37 cellular contexts compared by ENCODE assay signal in the genomic region with DNA sequence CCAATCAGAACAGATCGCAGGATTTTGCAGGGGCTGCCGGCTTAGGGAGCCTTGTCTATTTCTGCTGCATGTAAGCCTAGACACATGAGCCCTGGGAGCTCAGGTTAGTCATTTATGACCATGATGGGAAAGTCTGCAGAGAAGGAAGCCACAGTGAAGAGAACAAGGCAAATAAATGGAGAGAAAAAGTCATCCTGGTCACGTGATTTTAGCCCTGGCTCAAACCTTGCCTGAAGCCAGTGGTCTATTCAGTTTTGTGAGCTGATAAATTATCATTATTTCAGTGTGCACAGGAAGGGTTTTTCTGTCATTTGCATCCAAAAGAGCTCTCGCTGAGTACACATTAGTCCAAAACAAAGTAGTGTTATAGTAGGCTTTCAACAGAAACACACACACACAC.
"Had no signal": no experiment of that assay in that cellular context is flagged by ENCODE, and none has a peak within 500 bp of the region (broad histone marks: within the 10 kb centered on the region; RNA-seq: fewer than 3 reads in every experiment).

No MANE protein-coding gene starts in this region.

- H3K27ac Mint-ChIP-seq: activated CD4-positive, alpha-beta memory T cell treated with anti-CD3 and anti-CD28 coated beads for 36 hours; activated CD4-positive, alpha-beta T cell treated with anti-CD3 and anti-CD28 coated beads for 36 hours; activated CD4-positive, alpha-beta T cell treated with anti-CD3 and anti-CD28 coated beads, Interleukin-2, amount 10 ng/mL, durations not matched to agents 24 days and 14 days; activated CD8-positive, alpha-beta memory T cell treated with anti-CD3 and anti-CD28 coated beads, Interleukin-2, amount 10 ng/mL, durations not matched to agents 7 days and 5 days; activated CD8-positive, alpha-beta T cell treated with anti-CD3 and anti-CD28 coated beads, Interleukin-2, amount 10 ng/mL, durations not matched to agents 7 days and 5 days; activated naive CD4-positive, alpha-beta T cell treated with anti-CD3 and anti-CD28 coated beads for 36 hours; activated naive CD4-positive, alpha-beta T cell treated with anti-CD3 and anti-CD28 coated beads, Interleukin-2, amount 50 U/mL, for 24 hours; activated naive CD8-positive, alpha-beta T cell treated with anti-CD3 and anti-CD28 coated beads for 36 hours; activated naive CD8-positive, alpha-beta T cell treated with anti-CD3 and anti-CD28 coated beads, Interleukin-2, amount 50 U/mL, for 24 hours; activated T-helper 1 cell treated with anti-CD3 and anti-CD28 coated beads, Interleukin-12 subunit alpha, Interleukin-12 subunit beta, Interleukin-2, Interleukin-4 antibody, amounts not matched to agents 30 ng/mL and 10 ng/mL and 1 ng/mL, durations not matched to agents 14 hours and 24 hours and 36 hours; activated T-helper 2 cell treated with anti-CD3 and anti-CD28 coated beads, Interferon-gamma antibody, Interleukin-2, Interleukin-4, amounts not matched to agents 10 μg/mL and 5 μg/mL and 100 μg/mL, durations not matched to agents 14 hours and 24 hours and 36 hours; effector memory CD8-positive, alpha-beta T cell; T-helper 17 cell; T-helper 2 cell treated with Interferon-gamma antibody and Interleukin-4, amounts not matched to agents 5 μg/mL and 100 μg/mL, for 36 hours had no signal

- FAIRE-seq: colon had no signal

- DNase-seq: activated CD4-positive, alpha-beta memory T cell treated with anti-CD3 and anti-CD28 coated beads for 36 hours; activated CD4-positive, alpha-beta T cell treated with anti-CD3 and anti-CD28 coated beads for 36 hours; activated CD4-positive, alpha-beta T cell treated with anti-CD3 and anti-CD28 coated beads, Interleukin-2, amount 10 ng/mL, durations not matched to agents 24 days and 14 days; activated CD4-positive, CD25-positive, alpha-beta regulatory T cell; activated CD4-positive, CD25-positive, alpha-beta regulatory T cell treated with anti-CD3 and anti-CD28 coated beads, Interleukin-2, amount 50 U/mL, for 72 hours; activated CD8-positive, alpha-beta memory T cell treated with anti-CD3 and anti-CD28 coated beads, Interleukin-2, amount 10 ng/mL, durations not matched to agents 7 days and 5 days; activated CD8-positive, alpha-beta memory T cell treated with anti-CD3 and anti-CD28 coated beads, Interleukin-2, amount 50 U/mL, for 4 hours; activated CD8-positive, alpha-beta T cell treated with anti-CD3 and anti-CD28 coated beads, Interleukin-2, amount 10 ng/mL, durations not matched to agents 7 days and 5 days; activated effector memory CD4-positive, alpha-beta T cell treated with anti-CD3 and anti-CD28 coated beads, Interleukin-2, amount 50 U/mL, for 16 hours; activated naive CD4-positive, alpha-beta T cell treated with anti-CD3 and anti-CD28 coated beads for 36 hours; activated naive CD8-positive, alpha-beta T cell treated with anti-CD3 and anti-CD28 coated beads for 36 hours; activated naive CD8-positive, alpha-beta T cell treated with anti-CD3 and anti-CD28 coated beads, Interleukin-2, amount 50 U/mL, for 24 hours; activated T-cell treated with anti-CD3 and anti-CD28 coated beads, Interleukin-2, amount 50 U/mL, for 1 hour; activated T-cell treated with anti-CD3 and anti-CD28 coated beads, Interleukin-2, amount 50 U/mL, for 48 hours; adrenal gland; amygdala; aorta; body of pancreas; caudate nucleus; cortex of kidney; dermis blood vessel endothelial cell; effector CD4-positive, alpha-beta T cell; effector memory CD8-positive, alpha-beta T cell; erythroblast; foreskin keratinocyte; gastrocnemius medialis; glutamatergic neuron; heart left ventricle; T-helper 17 cell; T1000; WERI-Rb-1 had no signal

- H3K4me1 Mint-ChIP-seq: activated CD4-positive, alpha-beta T cell treated with anti-CD3 and anti-CD28 coated beads for 36 hours; activated CD4-positive, alpha-beta T cell treated with anti-CD3 and anti-CD28 coated beads, Interleukin-2, amount 10 ng/mL, durations not matched to agents 24 days and 14 days; activated CD8-positive, alpha-beta memory T cell treated with anti-CD3 and anti-CD28 coated beads, Interleukin-2, amount 10 ng/mL, durations not matched to agents 7 days and 5 days; activated naive CD4-positive, alpha-beta T cell treated with anti-CD3 and anti-CD28 coated beads, Interleukin-2, amount 50 U/mL, for 24 hours; activated naive CD8-positive, alpha-beta T cell treated with anti-CD3 and anti-CD28 coated beads for 36 hours; activated naive CD8-positive, alpha-beta T cell treated with anti-CD3 and anti-CD28 coated beads, Interleukin-2, amount 50 U/mL, for 24 hours; T-helper 17 cell had no signal

- H3K27me3 ChIP-seq: body of pancreas, foreskin keratinocyte had no signal

- H3K27ac ChIP-seq: adrenal gland, body of pancreas, esophagus muscularis mucosa, foreskin keratinocyte, gastrocnemius medialis, heart left ventricle, WERI-Rb-1 had no signal

- H3K27me3 Mint-ChIP-seq: activated CD4-positive, alpha-beta T cell treated with anti-CD3 and anti-CD28 coated beads, Interleukin-2, amount 10 ng/mL, durations not matched to agents 24 days and 14 days; activated CD8-positive, alpha-beta memory T cell treated with anti-CD3 and anti-CD28 coated beads, Interleukin-2, amount 10 ng/mL, durations not matched to agents 7 days and 5 days had no signal

- ATAC-seq: activated CD4-positive, alpha-beta T cell treated with anti-CD3 and anti-CD28 coated beads for 36 hours; activated CD8-positive, alpha-beta memory T cell treated with anti-CD3 and anti-CD28 coated beads, Interleukin-2, amount 10 ng/mL, durations not matched to agents 7 days and 5 days; activated CD8-positive, alpha-beta T cell treated with anti-CD3 and anti-CD28 coated beads, Interleukin-2, amount 10 ng/mL, durations not matched to agents 7 days and 5 days; activated naive CD8-positive, alpha-beta T cell treated with anti-CD3 and anti-CD28 coated beads, Interleukin-2, amount 50 U/mL, for 24 hours; body of pancreas; effector memory CD8-positive, alpha-beta T cell; foreskin keratinocyte; gastrocnemius medialis; heart left ventricle; T-helper 17 cell had no signal

- H3K9me3 Mint-ChIP-seq: activated CD4-positive, alpha-beta memory T cell treated with anti-CD3 and anti-CD28 coated beads for 36 hours; activated CD4-positive, alpha-beta T cell treated with anti-CD3 and anti-CD28 coated beads, Interleukin-2, amount 10 ng/mL, durations not matched to agents 24 days and 14 days; activated naive CD4-positive, alpha-beta T cell treated with anti-CD3 and anti-CD28 coated beads for 36 hours; activated naive CD4-positive, alpha-beta T cell treated with anti-CD3 and anti-CD28 coated beads, Interleukin-2, amount 50 U/mL, for 24 hours; activated naive CD8-positive, alpha-beta T cell treated with anti-CD3 and anti-CD28 coated beads for 36 hours; activated naive CD8-positive, alpha-beta T cell treated with anti-CD3 and anti-CD28 coated beads, Interleukin-2, amount 50 U/mL, for 24 hours; activated T-helper 1 cell treated with anti-CD3 and anti-CD28 coated beads, Interleukin-12 subunit alpha, Interleukin-12 subunit beta, Interleukin-2, Interleukin-4 antibody, amounts not matched to agents 30 ng/mL and 10 ng/mL and 1 ng/mL, durations not matched to agents 14 hours and 24 hours and 36 hours; activated T-helper 2 cell treated with anti-CD3 and anti-CD28 coated beads, Interferon-gamma antibody, Interleukin-2, Interleukin-4, amounts not matched to agents 10 μg/mL and 5 μg/mL and 100 μg/mL, durations not matched to agents 14 hours and 24 hours and 36 hours; effector memory CD8-positive, alpha-beta T cell; T-helper 2 cell treated with Interferon-gamma antibody and Interleukin-4, amounts not matched to agents 5 μg/mL and 100 μg/mL, for 36 hours had no signal

- H3K36me3 Mint-ChIP-seq: activated CD4-positive, alpha-beta memory T cell treated with anti-CD3 and anti-CD28 coated beads for 36 hours; activated CD8-positive, alpha-beta memory T cell treated with anti-CD3 and anti-CD28 coated beads, Interleukin-2, amount 10 ng/mL, durations not matched to agents 7 days and 5 days; activated naive CD4-positive, alpha-beta T cell treated with anti-CD3 and anti-CD28 coated beads, Interleukin-2, amount 50 U/mL, for 24 hours; activated naive CD8-positive, alpha-beta T cell treated with anti-CD3 and anti-CD28 coated beads for 36 hours had no signal

- H3K9me3 ChIP-seq: adrenal gland, body of pancreas, esophagus muscularis mucosa, gastrocnemius medialis, heart left ventricle had no signal

- H3K4me1 ChIP-seq: adrenal gland, body of pancreas, foreskin keratinocyte, gastrocnemius medialis had no signal

- H3K4me3 ChIP-seq: adrenal gland, body of pancreas, esophagus muscularis mucosa, gastrocnemius medialis, heart left ventricle had no signal

- H3K4me3 Mint-ChIP-seq: activated CD4-positive, alpha-beta memory T cell treated with anti-CD3 and anti-CD28 coated beads for 36 hours; activated CD4-positive, alpha-beta T cell treated with anti-CD3 and anti-CD28 coated beads for 36 hours; activated CD4-positive, alpha-beta T cell treated with anti-CD3 and anti-CD28 coated beads, Interleukin-2, amount 10 ng/mL, durations not matched to agents 24 days and 14 days; activated CD8-positive, alpha-beta memory T cell treated with anti-CD3 and anti-CD28 coated beads, Interleukin-2, amount 10 ng/mL, durations not matched to agents 7 days and 5 days; activated CD8-positive, alpha-beta T cell treated with anti-CD3 and anti-CD28 coated beads, Interleukin-2, amount 10 ng/mL, durations not matched to agents 7 days and 5 days; activated naive CD4-positive, alpha-beta T cell treated with anti-CD3 and anti-CD28 coated beads for 36 hours; activated naive CD4-positive, alpha-beta T cell treated with anti-CD3 and anti-CD28 coated beads, Interleukin-2, amount 50 U/mL, for 24 hours; activated naive CD8-positive, alpha-beta T cell treated with anti-CD3 and anti-CD28 coated beads for 36 hours; activated naive CD8-positive, alpha-beta T cell treated with anti-CD3 and anti-CD28 coated beads, Interleukin-2, amount 50 U/mL, for 24 hours; activated T-helper 1 cell treated with anti-CD3 and anti-CD28 coated beads, Interleukin-12 subunit alpha, Interleukin-12 subunit beta, Interleukin-2, Interleukin-4 antibody, amounts not matched to agents 30 ng/mL and 10 ng/mL and 1 ng/mL, durations not matched to agents 14 hours and 24 hours and 36 hours; effector memory CD8-positive, alpha-beta T cell; T-helper 17 cell; T-helper 2 cell treated with Interferon-gamma antibody and Interleukin-4, amounts not matched to agents 5 μg/mL and 100 μg/mL, for 36 hours had no signal

- H3K36me3 ChIP-seq: adrenal gland, esophagus muscularis mucosa, gastrocnemius medialis, heart left ventricle, WERI-Rb-1 had no signal
